17 cellular contexts compared by ENCODE assay signal in genomic region chr14:68772761-68773381, GRCh38. TPM values are rescaled to one million over a fixed set of nuclear protein-coding genes. Genes with fewer than 3 reads are reported as not detected.
A peak's percentile ranks its signal among the peaks of the same experiment; 100 is the strongest.
DNase-seq lines count a peak whose midpoint lies in the region; ATAC-seq and TF ChIP-seq lines count a peak whose summit lies in the region.
"Had no signal": no experiment of that assay in that cellular context is flagged by ENCODE, and none has a peak within 500 bp of the region (broad histone marks: within the 10 kb centered on the region; RNA-seq: fewer than 3 reads in every experiment).

No MANE protein-coding gene starts in this region.

- peak overlapping the region; percentile 75 for H3K27ac Mint-ChIP-seq in activated naive CD8-positive, alpha-beta T cell
- no peak overlapping the region for H3K27ac Mint-ChIP-seq in activated naive CD8-positive, alpha-beta T cell treated with anti-CD3 and anti-CD28 coated beads, Interleukin-2, amount 50 U/mL, for 24 hours
- peak overlapping the region; percentile 17 for H3K27ac Mint-ChIP-seq in T-helper 2 cell treated with Interferon-gamma antibody and Interleukin-4, amounts not matched to agents 5 μg/mL and 100 μg/mL, for 36 hours
- peak overlapping the region in 1 of 2 donors; percentile 36 for H3K27ac Mint-ChIP-seq in natural killer cell
- H3K27ac Mint-ChIP-seq: endodermal cell, GM23338 had no signal

- no peaks in the 10 kb centered on the region for H3K36me3 Mint-ChIP-seq in activated naive CD8-positive, alpha-beta T cell
- no peaks in the 10 kb centered on the region for H3K36me3 Mint-ChIP-seq in activated naive CD8-positive, alpha-beta T cell treated with anti-CD3 and anti-CD28 coated beads, Interleukin-2, amount 50 U/mL, for 24 hours (ENCODE audit: low read depth)
- H3K36me3 Mint-ChIP-seq in T-helper 2 cell treated with Interferon-gamma antibody and Interleukin-4, amounts not matched to agents 5 μg/mL and 100 μg/mL, for 36 hours (ENCODE audit: low read depth), result peaks cover 5% of the 10 kb centered on the region
- no peaks in the 10 kb centered on the region for H3K36me3 Mint-ChIP-seq in natural killer cell
- H3K36me3 Mint-ChIP-seq: brain had no signal

- DNase-seq in activated naive CD8-positive, alpha-beta T cell treated with anti-CD3 and anti-CD28 coated beads, Interleukin-2, amount 50 U/mL, for 24 hours, result no peak
- DNase-seq in T-helper 2 cell treated with Interferon-gamma antibody and Interleukin-4, amounts not matched to agents 5 μg/mL and 100 μg/mL, for 36 hours (ENCODE audit: low spot score), result no peak
- DNase-seq in lower lobe of right lung (no peak), suprapubic skin (ENCODE audit: low spot score in 2 of 2) (peak; percentile 21 to 29), natural killer cell (no peak), KBM-7 (no peak), NCI-H69 (lab: John Stamatoyannopoulos, UW) (no peak)
- DNase-seq: activated CD4-positive, alpha-beta T cell treated with anti-CD3 and anti-CD28 coated beads, Interleukin-2, amount 50 U/mL, for 1 hour; endodermal cell; NCI-H510A treated with DMSO at 0.1 percent for 48 hours; occipital lobe; SK-N-SH had no signal

- H3K9me3 ChIP-seq in lower lobe of right lung (no peaks in the 10 kb centered on the region), suprapubic skin (no peaks in the 10 kb centered on the region)
- H3K9me3 ChIP-seq: SK-N-SH had no signal

- WGBS in suprapubic skin, result 90% methylated on average over 6 of the region's 6 CpGs

- H3K4me3 ChIP-seq in lower lobe of right lung (no peak overlapping the region), suprapubic skin (no peak overlapping the region)
- H3K4me3 ChIP-seq: GM23338, tibial nerve had no signal

- TF ChIP-seq CTCF in lower lobe of right lung (IDR thresholded peaks at IDR 0.05) (no peak), suprapubic skin (IDR thresholded peaks at IDR 0.05) (no peak), natural killer cell (IDR thresholded peaks at IDR 0.05) (no peak)

- H3K27me3 Mint-ChIP-seq in activated naive CD8-positive, alpha-beta T cell, result no peaks in the 10 kb centered on the region
- H3K27me3 Mint-ChIP-seq in activated naive CD8-positive, alpha-beta T cell treated with anti-CD3 and anti-CD28 coated beads, Interleukin-2, amount 50 U/mL, for 24 hours, result no peaks in the 10 kb centered on the region
- H3K27me3 Mint-ChIP-seq in T-helper 2 cell treated with Interferon-gamma antibody and Interleukin-4, amounts not matched to agents 5 μg/mL and 100 μg/mL, for 36 hours (ENCODE audit: low read depth), result no peaks in the 10 kb centered on the region
- H3K27me3 Mint-ChIP-seq in natural killer cell (ENCODE audit: low read depth in 2 of 2), result no peaks in the 10 kb centered on the region

- no peak for TF ChIP-seq POLR2A in suprapubic skin (IDR thresholded peaks at IDR 0.05)

- no peak for ATAC-seq in activated naive CD8-positive, alpha-beta T cell treated with anti-CD3 and anti-CD28 coated beads, Interleukin-2, amount 50 U/mL, for 24 hours
- no peak for ATAC-seq in lower lobe of right lung
- no peak for ATAC-seq in natural killer cell
- ATAC-seq: activated naive CD4-positive, alpha-beta T cell treated with anti-CD3 and anti-CD28 coated beads, Interleukin-2, amount 50 U/mL, for 72 hours; GM23338 had no signal

- H3K27ac ChIP-seq in lower lobe of right lung, result peak overlapping the region; percentile 77
- H3K27ac ChIP-seq in suprapubic skin, result no peak overlapping the region

- H3K36me3 ChIP-seq in lower lobe of right lung (no peaks in the 10 kb centered on the region), suprapubic skin (no peaks in the 10 kb centered on the region)
- H3K36me3 ChIP-seq: tibial nerve had no signal

- in situ Hi-C loops in KBM-7 (cut with MboI; ENCODE audit: low pct_unique_long_range_greater_than_20kb, low sequenced_read_pairs), result no loop called here

- peaks cover 4% of the 10 kb centered on the region for H3K9me3 Mint-ChIP-seq in activated naive CD8-positive, alpha-beta T cell (ENCODE audit: low read depth)
- H3K9me3 Mint-ChIP-seq in activated naive CD8-positive, alpha-beta T cell treated with anti-CD3 and anti-CD28 coated beads, Interleukin-2, amount 50 U/mL, for 24 hours, result peaks cover 8% of the 10 kb centered on the region
- peaks cover 10% of the 10 kb centered on the region for H3K9me3 Mint-ChIP-seq in T-helper 2 cell treated with Interferon-gamma antibody and Interleukin-4, amounts not matched to agents 5 μg/mL and 100 μg/mL, for 36 hours
- no peaks in the 10 kb centered on the region for H3K9me3 Mint-ChIP-seq in natural killer cell
- H3K9me3 Mint-ChIP-seq: GM23338 had no signal

- H3K27me3 ChIP-seq in lower lobe of right lung (ENCODE audit: low read depth), result no peaks in the 10 kb centered on the region
- H3K27me3 ChIP-seq in suprapubic skin, result no peaks in the 10 kb centered on the region
- H3K27me3 ChIP-seq: tibial nerve had no signal

- intact Hi-C loops in lower lobe of right lung (cut with DNase I), result no loop called here
- intact Hi-C loops in natural killer cell (cut with micrococcal nuclease), result no loop called here

- H3K4me1 ChIP-seq in lower lobe of right lung (peaks cover 24% of the 10 kb centered on the region), suprapubic skin (peaks cover 18% of the 10 kb centered on the region)

- peaks cover 46% of the 10 kb centered on the region for H3K4me1 Mint-ChIP-seq in activated naive CD8-positive, alpha-beta T cell (ENCODE audit: low read depth)
- peaks cover 34% of the 10 kb centered on the region for H3K4me1 Mint-ChIP-seq in activated naive CD8-positive, alpha-beta T cell treated with anti-CD3 and anti-CD28 coated beads, Interleukin-2, amount 50 U/mL, for 24 hours
- peaks cover 31% of the 10 kb centered on the region for H3K4me1 Mint-ChIP-seq in T-helper 2 cell treated with Interferon-gamma antibody and Interleukin-4, amounts not matched to agents 5 μg/mL and 100 μg/mL, for 36 hours (ENCODE audit: low read depth)
- peaks cover 27 to 34% of the 10 kb centered on the region in 2 donors for H3K4me1 Mint-ChIP-seq in natural killer cell

- TF ChIP-seq EP300 in suprapubic skin (IDR thresholded peaks at IDR 0.05), result no peak

- H3K4me3 Mint-ChIP-seq in activated naive CD8-positive, alpha-beta T cell, result no peak overlapping the region
- H3K4me3 Mint-ChIP-seq in activated naive CD8-positive, alpha-beta T cell treated with anti-CD3 and anti-CD28 coated beads, Interleukin-2, amount 50 U/mL, for 24 hours, result no peak overlapping the region
- H3K4me3 Mint-ChIP-seq in T-helper 2 cell treated with Interferon-gamma antibody and Interleukin-4, amounts not matched to agents 5 μg/mL and 100 μg/mL, for 36 hours, result no peak overlapping the region
- H3K4me3 Mint-ChIP-seq in natural killer cell, result no peak overlapping the region
- H3K4me3 Mint-ChIP-seq: brain, endodermal cell, GM23338 had no signal

RNA-seq across cellular contexts. Expression of gene ZFP36L1, which starts 20.0 kb away (rescaled TPM):
- total RNA-seq in lower lobe of right lung (199 TPM), suprapubic skin (1,000 to 10,000 TPM; 1,382 to 1,995 (median 1,611) TPM), natural killer cell (100 to 1,000 TPM; 143 to 167 (median 166) TPM)

Comparison
In these comparisons a context has a peak if more than half of its experiments do, and no peak if none do; other contexts are left out.
1. DNase-seq: peak in suprapubic skin (2 of 2); none in activated naive CD8-positive, alpha-beta T cell treated with anti-CD3 and anti-CD28 coated beads, Interleukin-2, amount 50 U/mL, for 24 hours (single experiment), T-helper 2 cell treated with Interferon-gamma antibody and Interleukin-4, amounts not matched to agents 5 μg/mL and 100 μg/mL, for 36 hours (single experiment), lower lobe of right lung (single experiment), natural killer cell (single experiment), KBM-7 (single experiment) and NCI-H69 (single experiment).